In the genomic region with DNA sequence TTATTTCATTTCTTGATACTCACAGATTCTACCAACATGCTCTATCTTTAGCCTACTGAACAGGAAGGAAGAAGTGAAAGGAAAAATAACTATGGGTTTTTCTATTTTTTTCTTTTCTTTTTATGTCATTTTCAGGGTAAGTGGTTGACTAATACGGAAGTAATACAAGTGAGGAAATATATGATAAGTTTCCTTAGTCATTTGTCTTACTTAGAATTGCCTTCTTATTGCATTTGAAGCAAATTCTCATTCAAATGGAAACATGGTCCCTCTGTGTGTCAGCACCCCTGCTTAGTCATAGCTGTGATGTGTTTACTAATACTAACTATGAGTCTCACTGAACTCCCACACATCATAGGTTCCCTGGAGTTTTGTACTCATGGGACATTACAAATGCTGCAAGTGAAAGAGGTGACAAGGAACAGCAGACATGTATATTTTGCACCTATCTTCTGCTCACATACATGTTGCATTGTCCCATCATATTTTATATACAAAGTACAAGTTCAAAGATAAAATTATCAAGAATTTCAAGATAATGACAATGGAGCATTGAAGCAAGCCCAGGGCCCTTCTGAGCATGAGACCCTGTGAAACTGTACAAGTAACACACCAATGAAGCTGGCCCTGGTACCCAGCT, we compare ENCODE assay signal across 9 cellular contexts.
DNase-seq lines count a peak whose midpoint lies in the region; ATAC-seq lines count a peak whose summit lies in the region.
"Had no signal": no experiment of that assay in that cellular context is flagged by ENCODE, and none has a peak within 500 bp of the region (broad histone marks: within the 10 kb centered on the region; RNA-seq: fewer than 3 reads in every experiment).

No MANE protein-coding gene starts in this region.

- H3K27me3 Mint-ChIP-seq in activated T-helper 2 cell treated with anti-CD3 and anti-CD28 coated beads, Interferon-gamma antibody, Interleukin-2, Interleukin-4, amounts not matched to agents 10 μg/mL and 5 μg/mL and 100 μg/mL, durations not matched to agents 14 hours and 24 hours and 36 hours (ENCODE audit: low read depth) = no peaks in the 10 kb centered on the region

- peaks cover 22% of the 10 kb centered on the region for H3K4me1 Mint-ChIP-seq in activated T-helper 2 cell treated with anti-CD3 and anti-CD28 coated beads, Interferon-gamma antibody, Interleukin-2, Interleukin-4, amounts not matched to agents 10 μg/mL and 5 μg/mL and 100 μg/mL, durations not matched to agents 14 hours and 24 hours and 36 hours (ENCODE audit: low read depth)

- H3K9me3 Mint-ChIP-seq in activated T-helper 2 cell treated with anti-CD3 and anti-CD28 coated beads, Interferon-gamma antibody, Interleukin-2, Interleukin-4, amounts not matched to agents 10 μg/mL and 5 μg/mL and 100 μg/mL, durations not matched to agents 14 hours and 24 hours and 36 hours = peaks cover 43% of the 10 kb centered on the region

- peaks cover 14% of the 10 kb centered on the region for H3K36me3 Mint-ChIP-seq in activated T-helper 2 cell treated with anti-CD3 and anti-CD28 coated beads, Interferon-gamma antibody, Interleukin-2, Interleukin-4, amounts not matched to agents 10 μg/mL and 5 μg/mL and 100 μg/mL, durations not matched to agents 14 hours and 24 hours and 36 hours (ENCODE audit: low read depth)
- H3K36me3 Mint-ChIP-seq: brain had no signal

- H3K4me3 Mint-ChIP-seq in activated T-helper 2 cell treated with anti-CD3 and anti-CD28 coated beads, Interferon-gamma antibody, Interleukin-2, Interleukin-4, amounts not matched to agents 10 μg/mL and 5 μg/mL and 100 μg/mL, durations not matched to agents 14 hours and 24 hours and 36 hours (ENCODE audit: low read depth) = no peak overlapping the region
- H3K4me3 Mint-ChIP-seq: brain had no signal

- intact Hi-C loops in activated T-helper 2 cell treated with anti-CD3 and anti-CD28 coated beads, Interferon-gamma antibody, Interleukin-2, Interleukin-4, amounts not matched to agents 10 μg/mL and 5 μg/mL and 100 μg/mL, durations not matched to agents 14 hours and 24 hours and 36 hours (cut with micrococcal nuclease) = loop anchor here (1.0 to 10.0 kb wide), 7 partner anchors 16 to 631 kb away; a partner anchor contains a TSS

- H3K27ac Mint-ChIP-seq in activated T-helper 2 cell treated with anti-CD3 and anti-CD28 coated beads, Interferon-gamma antibody, Interleukin-2, Interleukin-4, amounts not matched to agents 10 μg/mL and 5 μg/mL and 100 μg/mL, durations not matched to agents 14 hours and 24 hours and 36 hours = peak overlapping the region; percentile 77
- H3K27ac Mint-ChIP-seq: brain had no signal

- ATAC-seq in HG03439 (IDR thresholded peaks at IDR 0.05; ENCODE audit: unreplicated experiment) (peak; percentile 70), HG03108 (IDR thresholded peaks at IDR 0.05; ENCODE audit: unreplicated experiment) (no peak)

- peak; percentile 20 for DNase-seq in NK-92 treated with Interleukin-12 subunit alpha and Interleukin-12 subunit beta, amount 100 ng/mL, for 24 hours (lab: John Stamatoyannopoulos, UW)
- DNase-seq in NK-92 (lab: John Stamatoyannopoulos, UW; ENCODE audit: unreplicated experiment) = no peak
- no peak for DNase-seq in activated T-helper 2 cell treated with anti-CD3 and anti-CD28 coated beads, Interferon-gamma antibody, Interleukin-2, Interleukin-4, amounts not matched to agents 10 μg/mL and 5 μg/mL and 100 μg/mL, durations not matched to agents 14 hours and 24 hours and 36 hours (ENCODE audit: low spot score)
- DNase-seq in stimulated activated CD4-positive, alpha-beta T cell treated with anti-CD3 and anti-CD28 coated beads, TNF-alpha, amount 100 ng/mL, for 24 hours (ENCODE audit: low read depth in 3 of 3) = peak in 2 of 3 experiments; percentile 20 to 29
- no peak for DNase-seq in kidney glomerular epithelial cell (lab: John Stamatoyannopoulos, UW)
- DNase-seq in RPMI8226 = no peak

Comparison
In these comparisons a context has a peak if more than half of its experiments do, and no peak if none do; other contexts are left out.
1. DNase-seq: peak in NK-92 treated with Interleukin-12 subunit alpha and Interleukin-12 subunit beta, amount 100 ng/mL, for 24 hours (single experiment) and stimulated activated CD4-positive, alpha-beta T cell treated with anti-CD3 and anti-CD28 coated beads, TNF-alpha, amount 100 ng/mL, for 24 hours (2 of 3); none in NK-92 (single experiment), activated T-helper 2 cell treated with anti-CD3 and anti-CD28 coated beads, Interferon-gamma antibody, Interleukin-2, Interleukin-4, amounts not matched to agents 10 μg/mL and 5 μg/mL and 100 μg/mL, durations not matched to agents 14 hours and 24 hours and 36 hours (single experiment), kidney glomerular epithelial cell (single experiment) and RPMI8226 (single experiment).